9 cellular contexts compared by ENCODE assay signal in the genomic region with DNA sequence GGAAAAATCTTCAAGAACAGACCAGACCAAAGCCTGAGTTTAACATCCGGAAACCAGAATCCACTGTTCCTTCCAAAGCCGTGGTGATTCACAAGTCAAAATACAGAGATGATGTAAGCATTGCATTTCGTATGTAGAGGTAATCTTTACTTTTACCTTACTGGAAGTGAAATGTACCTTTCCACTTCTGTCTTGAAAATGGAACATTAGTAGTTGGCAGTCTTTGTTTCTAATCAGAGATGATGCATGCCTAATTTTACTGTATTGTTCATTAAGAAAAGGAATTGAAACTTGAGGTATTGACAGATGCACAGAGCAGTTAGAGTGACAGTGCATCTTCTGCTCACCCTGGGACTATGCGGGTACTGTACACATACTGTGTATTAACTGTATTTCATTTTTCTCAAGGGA. TPM values are rescaled to one million over a fixed set of nuclear protein-coding genes. Genes with fewer than 3 reads are reported as not detected.
DNase-seq lines count a peak whose midpoint lies in the region; ATAC-seq, FAIRE-seq and TF ChIP-seq lines count a peak whose summit lies in the region.
"Had no signal": no experiment of that assay in that cellular context is flagged by ENCODE, and none has a peak within 500 bp of the region (broad histone marks: within the 10 kb centered on the region; RNA-seq: fewer than 3 reads in every experiment).

No MANE protein-coding gene starts in this region.

- no peak for TF ChIP-seq POLR2A in GM12878 (IDR thresholded peaks at IDR 0.05; ENCODE audit: low read depth, low read length)

- no peak overlapping the region for H3K9ac ChIP-seq in GM12878 (ENCODE audit: control insufficient read depth, insufficient read depth, low read length)

- in situ Hi-C loops in GM12878 (cut with MboI): no loop called here

- H3K36me3 ChIP-seq in GM12878 (ENCODE audit: control insufficient read depth in 2 of 2, insufficient read depth in 2 of 2, low read length in 1 of 2): no peaks in the 10 kb centered on the region

- no TSS peak for BruUV-seq in GM12878 (replicated peaks; lab: Mats Ljungman, UMichigan)

- WGBS in GM12878 (ENCODE audit: insufficient coverage, insufficient replicate concordance, low lambda C conversion rate, missing lambda C conversion rate): 2% methylated on average over 4 of the region's 4 CpGs

- H3K79me2 ChIP-seq in GM12878 (ENCODE audit: control insufficient read depth, insufficient read depth, low read length): no peaks in the 10 kb centered on the region

- peak; percentile 91 for FAIRE-seq in GM12878 (lab: Jason Lieb, UNC)

- DNase-seq in GM12878 (ENCODE audit: low read depth, low spot score) (peak; percentile 56), NCI-H226 (no peak), HK-2 (ENCODE audit: unreplicated experiment) (no peak), NK-92 (lab: John Stamatoyannopoulos, UW; ENCODE audit: unreplicated experiment) (no peak), endothelial cell (ENCODE audit: low spot score) (no peak)
- DNase-seq: naive thymus-derived CD8-positive, alpha-beta T cell had no signal

- POLR2A ChIA-PET in GM12878 (lab: Charles Lee): no interaction called here

- H3K36me3 Mint-ChIP-seq in endothelial cell (ENCODE audit: low read depth, unreplicated experiment): peaks cover 5% of the 10 kb centered on the region

- H3K4me1 Mint-ChIP-seq in endothelial cell (ENCODE audit: unreplicated experiment): no peaks in the 10 kb centered on the region

- no peaks in the 10 kb centered on the region for H3K9me3 Mint-ChIP-seq in endothelial cell (ENCODE audit: unreplicated experiment)
- H3K9me3 Mint-ChIP-seq: naive thymus-derived CD8-positive, alpha-beta T cell had no signal

- SMC1A ChIA-PET in GM12878 (lab: Charles Lee; ENCODE audit: uncharacterized antibody, unreplicated experiment): interaction anchor here (1.9 kb wide), 1 partner anchor 25 kb away, joined by 5 read pairs; no protein-coding TSS in a partner anchor

- no peaks in the 10 kb centered on the region for H3K9me3 ChIP-seq in GM12878 (replicated peaks; ENCODE audit: control insufficient read depth, insufficient read depth, low read length)

- TF ChIP-seq CTCF in GM12878 (IDR thresholded peaks at IDR 0.05 in 2 of 3, conservative IDR thresholded peaks at IDR 0.05 in 1 of 3; ENCODE audit: control insufficient read depth in 2 of 3, extremely low read depth in 1 of 3, insufficient read depth in 1 of 3, low read depth in 3 of 3, low read length in 3 of 3) (no peak), endothelial cell (IDR thresholded peaks at IDR 0.05; ENCODE audit: unreplicated experiment) (no peak)

- RAD21 ChIA-PET in GM12878 (lab: Charles Lee; ENCODE audit: unreplicated experiment): no interaction called here

- no peak for TF ChIP-seq RAD21 in GM12878 (IDR thresholded peaks at IDR 0.05; ENCODE audit: insufficient read depth, low read depth, low read length)

- peak overlapping the region; percentile 15; the same call in 1 of the 2 replicates for H3K4me2 ChIP-seq in GM12878 (ENCODE audit: control insufficient read depth, insufficient read depth)

- intact Hi-C loops in GM12878 (cut with micrococcal nuclease; ENCODE audit: unreplicated experiment): loop anchor here (2.0 kb wide), 1 partner anchor 82 kb away; no protein-coding TSS in a partner anchor

- H3K4me3 Mint-ChIP-seq in endothelial cell (ENCODE audit: unreplicated experiment): no peak overlapping the region
- H3K4me3 Mint-ChIP-seq: naive thymus-derived CD8-positive, alpha-beta T cell had no signal

- no peak overlapping the region for H3K27ac Mint-ChIP-seq in endothelial cell (ENCODE audit: unreplicated experiment)

- H3K27me3 ChIP-seq in GM12878 (replicated peaks in 1 of 2; ENCODE audit: control insufficient read depth in 2 of 2, insufficient read depth in 2 of 2, low read length in 1 of 2): no peaks in the 10 kb centered on the region

- no peak overlapping the region for H3K4me3 ChIP-seq in GM12878

- CTCF ChIA-PET in GM12878 (lab: Yijun Ruan, JAX): no interaction called here

- no peak overlapping the region; the same call in 1 of the 2 replicates for H3K27ac ChIP-seq in GM12878 (ENCODE audit: control insufficient read depth, insufficient read depth)

- ATAC-seq in GM18517 (IDR thresholded peaks at IDR 0.05; ENCODE audit: unreplicated experiment) (peak; percentile 96), GM21390 (IDR thresholded peaks at IDR 0.05; ENCODE audit: unreplicated experiment) (peak; percentile 97), HG03135 (IDR thresholded peaks at IDR 0.05; ENCODE audit: unreplicated experiment) (peak; percentile 86), GM12878 (peak; percentile 98)
- ATAC-seq: naive thymus-derived CD8-positive, alpha-beta T cell had no signal

- peaks cover 24% of the 10 kb centered on the region for H3K4me1 ChIP-seq in GM12878 (ENCODE audit: control insufficient read depth, insufficient read depth, low read length)

- no peaks in the 10 kb centered on the region for H4K20me1 ChIP-seq in GM12878 (ENCODE audit: control insufficient read depth, insufficient read depth)

- H2AFZ ChIP-seq in GM12878 (ENCODE audit: control insufficient read depth, low read depth, low read length): no peak overlapping the region; the same call in 1 of the 2 replicates

- H3K27me3 Mint-ChIP-seq in endothelial cell (ENCODE audit: unreplicated experiment): peaks cover 1% of the 10 kb centered on the region
- H3K27me3 Mint-ChIP-seq: naive thymus-derived CD8-positive, alpha-beta T cell had no signal

- peak in 1 of 2 experiments; percentile 76; a peak in 2 of 4 replicates for TF ChIP-seq EP300 in GM12878 (IDR thresholded peaks at IDR 0.05; ENCODE audit: borderline replicate concordance in 1 of 2, control insufficient read depth in 1 of 2, low read depth in 2 of 2, low read length in 2 of 2)

TF ChIP-seq in GM12878, 131 proteins besides CTCF, POLR2A, EP300 and RAD21 (continues in another document):
- TF ChIP-seq, protein P1, sequence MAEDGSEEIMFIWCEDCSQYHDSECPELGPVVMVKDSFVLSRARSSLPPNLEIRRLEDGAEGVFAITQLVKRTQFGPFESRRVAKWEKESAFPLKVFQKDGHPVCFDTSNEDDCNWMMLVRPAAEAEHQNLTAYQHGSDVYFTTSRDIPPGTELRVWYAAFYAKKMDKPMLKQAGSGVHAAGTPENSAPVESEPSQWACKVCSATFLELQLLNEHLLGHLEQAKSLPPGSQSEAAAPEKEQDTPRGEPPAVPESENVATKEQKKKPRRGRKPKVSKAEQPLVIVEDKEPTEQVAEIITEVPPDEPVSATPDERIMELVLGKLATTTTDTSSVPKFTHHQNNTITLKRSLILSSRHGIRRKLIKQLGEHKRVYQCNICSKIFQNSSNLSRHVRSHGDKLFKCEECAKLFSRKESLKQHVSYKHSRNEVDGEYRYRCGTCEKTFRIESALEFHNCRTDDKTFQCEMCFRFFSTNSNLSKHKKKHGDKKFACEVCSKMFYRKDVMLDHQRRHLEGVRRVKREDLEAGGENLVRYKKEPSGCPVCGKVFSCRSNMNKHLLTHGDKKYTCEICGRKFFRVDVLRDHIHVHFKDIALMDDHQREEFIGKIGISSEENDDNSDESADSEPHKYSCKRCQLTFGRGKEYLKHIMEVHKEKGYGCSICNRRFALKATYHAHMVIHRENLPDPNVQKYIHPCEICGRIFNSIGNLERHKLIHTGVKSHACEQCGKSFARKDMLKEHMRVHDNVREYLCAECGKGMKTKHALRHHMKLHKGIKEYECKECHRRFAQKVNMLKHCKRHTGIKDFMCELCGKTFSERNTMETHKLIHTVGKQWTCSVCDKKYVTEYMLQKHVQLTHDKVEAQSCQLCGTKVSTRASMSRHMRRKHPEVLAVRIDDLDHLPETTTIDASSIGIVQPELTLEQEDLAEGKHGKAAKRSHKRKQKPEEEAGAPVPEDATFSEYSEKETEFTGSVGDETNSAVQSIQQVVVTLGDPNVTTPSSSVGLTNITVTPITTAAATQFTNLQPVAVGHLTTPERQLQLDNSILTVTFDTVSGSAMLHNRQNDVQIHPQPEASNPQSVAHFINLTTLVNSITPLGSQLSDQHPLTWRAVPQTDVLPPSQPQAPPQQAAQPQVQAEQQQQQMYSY (CRISPR knock-in tag; IDR thresholded peaks at IDR 0.05): no peak
- peak; percentile 75; the same call in 1 of the 2 replicates for TF ChIP-seq NFIC (IDR thresholded peaks at IDR 0.05; ENCODE audit: low read depth, low read length)
- peak; percentile 72 for TF ChIP-seq ATF7 (IDR thresholded peaks at IDR 0.05; ENCODE audit: low read depth)
- TF ChIP-seq ASH2L (IDR thresholded peaks at IDR 0.05; ENCODE audit: borderline replicate concordance, low read depth): no peak

RNA-seq across cellular contexts. Expression of gene HABP4, which starts 34.6 kb away (rescaled TPM):
- 4.0 and 4.4 TPM in 2 replicates for total RNA-seq in GM12878 (2013; cell fraction: nucleolus; rRNA removed)
- total RNA-seq in GM12878 (2014; rRNA removed) (10.7 and 12.3 TPM in 2 replicates), GM12878 (2014; rRNA removed; fragmentation: Illumina TruSeq; extraction: Trizol) (13.1 and 13.6 TPM in 2 replicates), GM12878 (2021) (13.6 and 13.7 TPM in 2 replicates), endothelial cell (ENCODE audit: unreplicated experiment) (7.5 TPM)
- polyA plus RNA-seq in GM12878 (2011; ENCODE audit: low read depth): 2.1 TPM
- polyA plus RNA-seq in GM12878 (2011; rRNA removed) (6.8 and 9.2 TPM in 2 replicates), GM12878 (2014; fragmentation: Illumina TruSeq; extraction: Trizol) (12.5 and 13.2 TPM in 2 replicates), GM12878 (2014; fragmentation: Nextera tagmentation; extraction: Ambion mirVana) (1 to 10 TPM; 4.4 to 5.7 TPM), GM12878 (2014; rRNA removed) (14.7 and 15.1 TPM in 2 replicates), GM12878 (2016; fragmentation: Nextera tagmentation; extraction: Ambion mirVana) (10 to 100 TPM in 1 of 2 experiments, 1 to 10 TPM in 1; 1.6 to 15.4 TPM)
- polyA plus RNA-seq in GM12878 (2011; cell fraction: cytosol; rRNA removed): 3.8 and 4.2 TPM in 2 replicates
- 3.4 and 3.9 TPM in 2 replicates for polyA plus RNA-seq in GM12878 (2011; cell fraction: nucleus; rRNA removed)
- 2.8 and 2.9 TPM in 2 replicates for polyA plus RNA-seq in GM12878 (2012)
- polyA minus RNA-seq in GM12878 (2011; rRNA and poly(A)+ RNA removed): 1.2 and 2.1 TPM in 2 replicates
- 1.2 and 1.3 TPM in 2 replicates for polyA minus RNA-seq in GM12878 (2011; cell fraction: cytosol; rRNA and poly(A)+ RNA removed)
- 0.97 and 1.1 TPM in 2 replicates for polyA minus RNA-seq in GM12878 (2011; cell fraction: nucleus; rRNA and poly(A)+ RNA removed)
